ENCODE assay signal across 8 cellular contexts in genomic region chr6:157597461-157598312, GRCh38.
DNase-seq lines count a peak whose midpoint lies in the region; ATAC-seq, FAIRE-seq and TF ChIP-seq lines count a peak whose summit lies in the region.

No MANE protein-coding gene starts in this region.

- H4K20me1 ChIP-seq in endothelial cell of umbilical vein (replicated peaks; ENCODE audit: control insufficient read depth, extremely low read depth, insufficient read depth, low read length): no peaks in the 10 kb centered on the region

- no peaks in the 10 kb centered on the region for H3K36me3 ChIP-seq in endothelial cell of umbilical vein (ENCODE audit: control insufficient read depth in 2 of 2, extremely low read depth in 1 of 2, insufficient read depth in 2 of 2, low read length in 2 of 2)

- peak overlapping the region; percentile 8 for H3K4me3 Mint-ChIP-seq in type B pancreatic cell

- H3K79me2 ChIP-seq in endothelial cell of umbilical vein (ENCODE audit: control insufficient read depth, insufficient read depth, low read length): no peaks in the 10 kb centered on the region

- dilution Hi-C loops in endothelial cell of umbilical vein (cut with MboI; ENCODE audit: extremely low pct_ligation_motif_present, low sequenced_read_pairs): no loop called here

- no peak overlapping the region for H2AFZ ChIP-seq in endothelial cell of umbilical vein (ENCODE audit: low read depth, low read length)

- peaks cover 4% of the 10 kb centered on the region for H3K36me3 Mint-ChIP-seq in type B pancreatic cell

- H3K4me1 Mint-ChIP-seq in type B pancreatic cell (ENCODE audit: unreplicated experiment): peaks cover 22% of the 10 kb centered on the region

- H3K9me1 ChIP-seq in endothelial cell of umbilical vein (replicated peaks; ENCODE audit: control insufficient read depth, extremely low read depth, insufficient read depth, low read length): no peaks in the 10 kb centered on the region

- H3K9ac ChIP-seq in endothelial cell of umbilical vein (replicated peaks; ENCODE audit: extremely low read depth, insufficient read depth, low read length): no peak overlapping the region

- no peaks in the 10 kb centered on the region for H3K4me1 ChIP-seq in endothelial cell of umbilical vein (ENCODE audit: control insufficient read depth, extremely low read depth, insufficient read depth, low read length)

- no TSS peak for BruUV-seq in endothelial cell of umbilical vein (replicated peaks; lab: Mats Ljungman, UMichigan)

- no peaks in the 10 kb centered on the region for H3K27me3 ChIP-seq in endothelial cell of umbilical vein (ENCODE audit: control insufficient read depth in 2 of 2, insufficient read depth in 2 of 2, low read length in 2 of 2)

- CTCF ChIA-PET in endothelial cell of umbilical vein (lab: Charles Lee): interaction anchor here (0.7 to 3.0 kb wide), 5 partner anchors 18 to 283 kb away, joined by 3 to 38 read pairs (median 3); no protein-coding TSS in a partner anchor

- intact Hi-C loops in endothelial cell of umbilical vein (cut with micrococcal nuclease): loop anchor here (1.0 to 5.0 kb wide), 5 partner anchors 82 to 283 kb away; partner anchors contain the start of genes TMEM242 and ZDHHC14

- POLR2A ChIA-PET in endothelial cell of umbilical vein (lab: Charles Lee): no interaction called here

- TF ChIP-seq POLR2A in endothelial cell of umbilical vein (IDR thresholded peaks at IDR 0.05; ENCODE audit: low read depth, low read length): no peak

- peak; percentile 83 for FAIRE-seq in endothelial cell of umbilical vein (lab: Jason Lieb, UNC)

- H3K27ac Mint-ChIP-seq in type B pancreatic cell: peak overlapping the region; percentile 19

- H3K9me3 Mint-ChIP-seq in type B pancreatic cell: no peaks in the 10 kb centered on the region

- no peak overlapping the region for H3K4me2 ChIP-seq in endothelial cell of umbilical vein (ENCODE audit: insufficient read depth, low read length)

- H3K4me3 ChIP-seq in LNCaP clone FGC (ENCODE audit: low read depth, low read length) (no peak overlapping the region), WI38 (ENCODE audit: low read depth, low read length) (peak overlapping the region; percentile 27; the same call in 1 of the 2 replicates), endothelial cell of umbilical vein (replicated peaks in 1 of 3; ENCODE audit: insufficient read depth in 1 of 3, low read depth in 1 of 3, low read length in 3 of 3) (no peak overlapping the region)

- no peak for ATAC-seq in HG03521 (IDR thresholded peaks at IDR 0.05; ENCODE audit: unreplicated experiment)

- TF ChIP-seq CTCF in LNCaP clone FGC (IDR thresholded peaks at IDR 0.05; ENCODE audit: control insufficient read depth, extremely low read depth, insufficient read depth) (peak; percentile 63), WI38 (IDR thresholded peaks at IDR 0.05; ENCODE audit: low read depth, low read length) (peak; percentile 45), endothelial cell of umbilical vein (IDR thresholded peaks at IDR 0.05; ENCODE audit: extremely low read depth in 1 of 2, insufficient read depth in 1 of 2, low read depth in 1 of 2, low read length in 2 of 2) (peak; percentile 50 to 68), type B pancreatic cell (conservative IDR thresholded peaks at IDR 0.05) (peak; percentile 67)

- no peaks in the 10 kb centered on the region for H3K27me3 Mint-ChIP-seq in type B pancreatic cell

- H3K9me3 ChIP-seq in endothelial cell of umbilical vein (replicated peaks; ENCODE audit: control insufficient read depth, insufficient read depth, low read length): no peaks in the 10 kb centered on the region

- H3K27ac ChIP-seq in endothelial cell of umbilical vein (ENCODE audit: insufficient read depth, low read depth, low read length): no peak overlapping the region

- peak; percentile 31 for DNase-seq in NCI-H748 (lab: John Stamatoyannopoulos, UW; ENCODE audit: unreplicated experiment)
- no peak for DNase-seq in NCI-H748 treated with DMSO at 0.1 percent for 48 hours (lab: John Stamatoyannopoulos, UW)
- DNase-seq in LNCaP clone FGC (ENCODE audit: low read depth): peak; percentile 96
- DNase-seq in endothelial cell of umbilical vein (ENCODE audit: low read depth, low spot score): peak; percentile 57
- DNase-seq in midbrain (lab: John Stamatoyannopoulos, UW): peak; percentile 57
- DNase-seq in type B pancreatic cell (ENCODE audit: extremely low spot score, unreplicated experiment): no peak

TF ChIP-seq in endothelial cell of umbilical vein, 7 proteins besides CTCF, POLR2A, EP300 and RAD21:
- TF ChIP-seq POLR2AphosphoS5 (IDR thresholded peaks at IDR 0.05; ENCODE audit: insufficient read depth, low read depth, low read length) (no peak), GATA2 (IDR thresholded peaks at IDR 0.05; ENCODE audit: insufficient read depth, insufficient read length, low read depth, low read length) (no peak), JUN (IDR thresholded peaks at IDR 0.05; ENCODE audit: borderline replicate concordance, insufficient read depth, insufficient read length, low read depth) (no peak), MYC (IDR thresholded peaks at IDR 0.05; ENCODE audit: low read depth, low read length) (no peak), MAX (IDR thresholded peaks at IDR 0.05; ENCODE audit: insufficient read depth, insufficient read length) (no peak)

Comparison
In these comparisons a context has a peak if more than half of its experiments do, and no peak if none do; other contexts are left out.
1. DNase-seq: peak in NCI-H748 (single experiment), LNCaP clone FGC (single experiment), endothelial cell of umbilical vein (single experiment) and midbrain (single experiment); none in NCI-H748 treated with DMSO at 0.1 percent for 48 hours (single experiment) and type B pancreatic cell (single experiment).
2. Peak in every context shown above with its lines, with median percentiles within 50 percentile points of each other: CTCF ChIP-seq.